Comparison of ENCODE assay signal across 27 cellular contexts in the genomic region with DNA sequence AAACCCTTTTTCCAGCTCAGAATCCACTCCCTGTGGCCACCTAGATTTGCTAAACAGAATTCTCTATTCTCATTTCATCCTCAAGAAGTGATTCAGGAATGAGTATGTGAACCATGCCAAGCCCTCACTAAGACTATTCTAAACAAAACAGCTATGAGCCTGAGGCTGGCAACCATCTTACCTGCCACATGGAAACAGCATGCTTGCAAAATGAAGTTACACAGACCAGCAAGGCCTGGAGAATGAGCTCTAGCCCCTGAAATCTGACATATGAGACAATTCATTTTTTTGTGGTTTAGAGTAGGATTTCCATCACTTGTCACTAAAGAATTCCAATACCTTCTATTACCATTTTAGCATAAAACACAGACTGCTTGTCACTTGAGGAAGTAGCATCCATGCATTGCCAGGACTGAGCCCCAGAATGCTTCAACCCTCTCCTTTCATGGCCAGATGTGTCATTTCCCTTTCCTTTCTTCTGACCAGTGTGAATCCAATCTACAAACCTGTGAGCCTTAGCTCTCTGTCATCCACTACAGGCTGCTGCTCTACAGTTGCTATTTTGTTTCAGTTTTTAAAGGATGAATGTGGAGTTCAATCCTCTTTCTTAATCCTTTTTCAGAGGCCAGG.
DNase-seq lines count a peak whose midpoint lies in the region; ATAC-seq and TF ChIP-seq lines count a peak whose summit lies in the region.
"Had no signal": no experiment of that assay in that cellular context is flagged by ENCODE, and none has a peak within 500 bp of the region (broad histone marks: within the 10 kb centered on the region; RNA-seq: fewer than 3 reads in every experiment).

No MANE protein-coding gene starts in this region.

- no peaks in the 10 kb centered on the region for H3F3A ChIP-seq in PC-3 (ENCODE audit: low read length, unreplicated experiment)

- intact Hi-C loops in PC-3 (cut with micrococcal nuclease), result no loop called here

- no peaks in the 10 kb centered on the region for H3K9me3 ChIP-seq in PC-3 (ENCODE audit: low read length)
- no peaks in the 10 kb centered on the region for H3K9me3 ChIP-seq in hepatocyte (ENCODE audit: low read depth)
- H3K9me3 ChIP-seq: right lobe of liver, stomach, transverse colon had no signal

- H3K9me2 ChIP-seq in PC-3 (replicated peaks; ENCODE audit: low read length), result no peaks in the 10 kb centered on the region
- no peaks in the 10 kb centered on the region for H3K9me2 ChIP-seq in hepatocyte (replicated peaks; ENCODE audit: insufficient read depth)

- DNase-seq in AG09319 (ENCODE audit: extremely low read depth, low read depth), result peak; percentile 62
- peak; percentile 14 for DNase-seq in PC-3
- DNase-seq in choroid plexus epithelial cell (ENCODE audit: low read depth), result peak; percentile 17
- DNase-seq in hepatocyte (ENCODE audit: low spot score), result peak; percentile 7
- no peak for DNase-seq in NCI-H1048 (lab: John Stamatoyannopoulos, UW)
- DNase-seq in NCI-H146 (lab: John Stamatoyannopoulos, UW), result no peak
- DNase-seq in central memory CD4-positive, alpha-beta T cell, result no peak
- DNase-seq: activated CD4-positive, alpha-beta memory T cell treated with anti-CD3 and anti-CD28 coated beads, Interleukin-2, amount 10 ng/mL, durations not matched to agents 7 days and 5 days; activated CD4-positive, CD25-positive, alpha-beta regulatory T cell; activated effector memory CD4-positive, alpha-beta T cell treated with anti-CD3 and anti-CD28 coated beads, Interleukin-2, amount 50 U/mL, for 16 hours; activated naive CD8-positive, alpha-beta T cell treated with anti-CD3 and anti-CD28 coated beads, Interleukin-2, amount 50 U/mL, for 24 hours; C1 segment of cervical spinal cord; dorsolateral prefrontal cortex; GOT3; midbrain; NCI-H1417; NCI-H524; nephron progenitor cell; right lobe of liver; stomach; T-helper 9 cell; transverse colon had no signal

- H3K4me2 ChIP-seq in PC-3 (ENCODE audit: low read length) (no peak overlapping the region), hepatocyte (no peak overlapping the region)

- POLR2A ChIA-PET in PC-3 (lab: Charles Lee; ENCODE audit: unreplicated experiment), result no interaction called here

- no peaks in the 10 kb centered on the region for H3K27me3 ChIP-seq in PC-3 (ENCODE audit: low read length)
- H3K27me3 ChIP-seq in hepatocyte, result no peaks in the 10 kb centered on the region
- H3K27me3 ChIP-seq: cardiac muscle cell, right lobe of liver, stomach, transverse colon had no signal

- no peak for ATAC-seq in PC-3
- ATAC-seq in HG03095 (IDR thresholded peaks at IDR 0.05; ENCODE audit: unreplicated experiment), result no peak
- ATAC-seq: activated naive CD8-positive, alpha-beta T cell treated with anti-CD3 and anti-CD28 coated beads, Interleukin-2, amount 50 U/mL, for 24 hours; HepG2; left lobe of liver; right lobe of liver had no signal

- H2AFZ ChIP-seq in PC-3 (ENCODE audit: low read length) (no peak overlapping the region), hepatocyte (no peak overlapping the region)

- BruUV-seq in PC-3 (replicated peaks; lab: Mats Ljungman, UMichigan), result no TSS peak

- H3K36me3 ChIP-seq in PC-3 (ENCODE audit: low read depth, low read length) (no peaks in the 10 kb centered on the region), hepatocyte (replicated peaks; ENCODE audit: insufficient read depth, low read depth) (no peaks in the 10 kb centered on the region)
- H3K36me3 ChIP-seq: cardiac muscle cell, right lobe of liver, stomach, transverse colon had no signal

- no peaks in the 10 kb centered on the region for H3K79me2 ChIP-seq in PC-3 (ENCODE audit: low read length)
- no peaks in the 10 kb centered on the region for H3K79me2 ChIP-seq in hepatocyte

- no peak overlapping the region for H3K9ac ChIP-seq in PC-3 (ENCODE audit: low read length)

- CTCF ChIA-PET in PC-3 (lab: Charles Lee), result no interaction called here

- H4K20me1 ChIP-seq in PC-3 (ENCODE audit: low read length), result no peaks in the 10 kb centered on the region
- H4K20me1 ChIP-seq in hepatocyte (ENCODE audit: insufficient read depth, poor library complexity, severe bottlenecking), result no peaks in the 10 kb centered on the region

- TF ChIP-seq CTCF in AG09319 (IDR thresholded peaks at IDR 0.05; ENCODE audit: low read depth, low read length) (no peak), PC-3 (conservative IDR thresholded peaks at IDR 0.05; ENCODE audit: low read depth, low read length) (no peak), choroid plexus epithelial cell (conservative IDR thresholded peaks at IDR 0.05; ENCODE audit: low read depth, low read length) (no peak), hepatocyte (IDR thresholded peaks at IDR 0.05; ENCODE audit: poor library complexity) (no peak)

- no peak overlapping the region for H3K27ac ChIP-seq in PC-3 (ENCODE audit: low read length)
- H3K27ac ChIP-seq in hepatocyte, result peak overlapping the region; percentile 21
- H3K27ac ChIP-seq: cardiac muscle cell, dorsolateral prefrontal cortex, right lobe of liver, RWPE1, stomach, transverse colon had no signal

- H3K4me3 ChIP-seq in PC-3 (ENCODE audit: low read length), result no peak overlapping the region
- H3K4me3 ChIP-seq in choroid plexus epithelial cell (ENCODE audit: low read depth, low read length), result no peak overlapping the region
- H3K4me3 ChIP-seq in hepatocyte, result no peak overlapping the region
- H3K4me3 ChIP-seq: cardiac muscle cell, dorsolateral prefrontal cortex, right lobe of liver, stomach, transverse colon had no signal

- H3K4me1 ChIP-seq in PC-3 (ENCODE audit: insufficient read depth, low read length) (peaks cover 15% of the 10 kb centered on the region; the same call in 1 of the 2 replicates), hepatocyte (ENCODE audit: insufficient read depth) (no peaks in the 10 kb centered on the region)
- H3K4me1 ChIP-seq: right lobe of liver, stomach, transverse colon had no signal

Comparison
In these comparisons a context has a peak if more than half of its experiments do, and no peak if none do; other contexts are left out.
1. DNase-seq: peak in AG09319 (single experiment), PC-3 (single experiment), choroid plexus epithelial cell (single experiment) and hepatocyte (single experiment); none in NCI-H1048 (single experiment), NCI-H146 (single experiment) and central memory CD4-positive, alpha-beta T cell (single experiment).